Comparison of ENCODE assay signal across 30 cellular contexts in genomic region chr12:105466231-105466900, GRCh38.
DNase-seq lines count a peak whose midpoint lies in the region; ATAC-seq, FAIRE-seq and TF ChIP-seq lines count a peak whose summit lies in the region.
"Had no signal": no experiment of that assay in that cellular context is flagged by ENCODE, and none has a peak within 500 bp of the region (broad histone marks: within the 10 kb centered on the region; RNA-seq: fewer than 3 reads in every experiment).

No MANE protein-coding gene starts in this region.

- H2AFZ ChIP-seq in H1 (ENCODE audit: low read length) (no peak overlapping the region), neuronal stem cell (ENCODE audit: low read length) (peak overlapping the region; percentile 66)
- H2AFZ ChIP-seq: GM23248 had no signal

- no peak for TF ChIP-seq CTCF in left ventricle myocardium inferior (IDR thresholded peaks at IDR 0.05; ENCODE audit: borderline replicate concordance)
- TF ChIP-seq CTCF in H1 (IDR thresholded peaks at IDR 0.05; ENCODE audit: control extremely low read depth in 1 of 3, insufficient read depth in 1 of 3, low read depth in 1 of 3, low read length in 3 of 3), result no peak

- ATAC-seq in Right ventricle myocardium inferior, result no peak
- no peak for ATAC-seq in aorta (ENCODE audit: low FRiP score)
- no peak for ATAC-seq in stimulated activated naive B cell treated with anti-CD40 and anti-IgM and Interleukin-4, amounts not matched to agents 10 μg/mL and 1 μg/mL and 100 μg/mL, for 72 hours (replicated peaks)
- no peak for ATAC-seq in HG03457 (IDR thresholded peaks at IDR 0.05; ENCODE audit: unreplicated experiment)
- ATAC-seq: effector memory CD8-positive, alpha-beta T cell; K562; natural killer cell treated with Interleukin-12 subunit alpha and Interleukin-12 subunit beta and Interleukin-15 and Interleukin-18, amount 100 ng/mL, for 72 hours; T-cell had no signal

- WGBS in H1 (ENCODE audit: extremely low coverage in 1 of 2, insufficient coverage in 1 of 2, insufficient read length in 1 of 2, insufficient replicate concordance in 2 of 2, low coverage in 1 of 2, low lambda C conversion rate in 2 of 2, missing lambda C conversion rate in 1 of 2), 2 experiments, result 88% methylated on average over 5 of the region's 5 CpGs; no CpG with 5 or more reads in 1 of the 2 experiments
- WGBS in neuronal stem cell (ENCODE audit: extremely low coverage in 2 of 2, insufficient read length in 2 of 2, insufficient replicate concordance in 1 of 2), 2 donors, result no CpG with 5 or more reads among the region's 5 CpGs
- 30% methylated on average over 5 of the region's 5 CpGs for WGBS in aorta, 2 donors

- H3K4me3 ChIP-seq in left ventricle myocardium inferior, result no peak overlapping the region
- H3K4me3 ChIP-seq in H1 (ENCODE audit: extremely low read depth in 1 of 4, insufficient read depth in 2 of 4, low read depth in 3 of 4, low read length in 4 of 4), result no peak overlapping the region
- H3K4me3 ChIP-seq in neuronal stem cell (ENCODE audit: low read length in 2 of 2), result no peak overlapping the region
- no peak overlapping the region for H3K4me3 ChIP-seq in aorta (ENCODE audit: low read length in 2 of 2)
- H3K4me3 ChIP-seq: cardiac muscle cell, GM23248, K562, ovary had no signal

- no peaks in the 10 kb centered on the region for H3K9me3 Mint-ChIP-seq in stimulated activated naive B cell treated with anti-CD40 and anti-IgM and Interleukin-4, amounts not matched to agents 10 μg/mL and 1 μg/mL and 100 μg/mL, for 72 hours
- H3K9me3 Mint-ChIP-seq: activated CD4-positive, alpha-beta T cell treated with anti-CD3 and anti-CD28 coated beads, Interleukin-2, amount 10 ng/mL, durations not matched to agents 7 days and 5 days; effector memory CD8-positive, alpha-beta T cell; natural killer cell treated with Interleukin-12 subunit alpha and Interleukin-12 subunit beta and Interleukin-15 and Interleukin-18, amount 100 ng/mL, for 72 hours; T-cell had no signal

- DNase-seq in left ventricle myocardium inferior (no peak), Right ventricle myocardium inferior (ENCODE audit: missing footprints) (no peak), H1 (ENCODE audit: low read depth in 1 of 2, low spot score in 2 of 2) (no peak), neuronal stem cell (ENCODE audit: low spot score) (no peak), aorta (peak in 1 of 2 donors; percentile 44), SIG-M5 treated with dmso at 0.1 percent for 504 hours (lab: John Stamatoyannopoulos, UW; ENCODE audit: unreplicated experiment) (no peak)
- DNase-seq in stimulated activated naive B cell treated with anti-CD40 and anti-IgM and Interleukin-4, amounts not matched to agents 10 μg/mL and 1 μg/mL and 100 μg/mL, for 72 hours, result no peak
- DNase-seq: activated CD4-positive, alpha-beta T cell treated with anti-CD3 and anti-CD28 coated beads, Interleukin-2, amount 10 ng/mL, durations not matched to agents 7 days and 5 days; activated effector memory CD4-positive, alpha-beta T cell treated with anti-CD3 and anti-CD28 coated beads, Interleukin-2, amount 50 U/mL, for 16 hours; activated T-cell treated with anti-CD3 and anti-CD28 coated beads, Interleukin-2, amount 50 U/mL, for 1 hour; anterior cingulate cortex; Caco-2; cortex of kidney; DMS53; effector memory CD8-positive, alpha-beta T cell; GM23248; mammary epithelial cell; NCI-H1092; NCI-H1694; NCI-H82; ovary; RPMI8226; T-cell; WERI-Rb-1 had no signal

- H3K4me2 ChIP-seq in H1 (ENCODE audit: insufficient read depth in 1 of 2, low read depth in 2 of 2, low read length in 2 of 2) (no peak overlapping the region), neuronal stem cell (ENCODE audit: insufficient read depth, low read length, poor library complexity, severe bottlenecking) (no peak overlapping the region)

- no peaks in the 10 kb centered on the region for H3K4me1 Mint-ChIP-seq in stimulated activated naive B cell treated with anti-CD40 and anti-IgM and Interleukin-4, amounts not matched to agents 10 μg/mL and 1 μg/mL and 100 μg/mL, for 72 hours
- H3K4me1 Mint-ChIP-seq: activated CD4-positive, alpha-beta T cell treated with anti-CD3 and anti-CD28 coated beads, Interleukin-2, amount 10 ng/mL, durations not matched to agents 7 days and 5 days; T-cell had no signal

- no peak overlapping the region for H2BK20ac ChIP-seq in H1 (ENCODE audit: low read length)

- POLR2A ChIA-PET in H1 (lab: Charles Lee; ENCODE audit: partially characterized antibody), result no interaction called here

- H3K23me2 ChIP-seq in H1 (ENCODE audit: low read depth, low read length), result peaks cover 6% of the 10 kb centered on the region; the same call in 1 of the 2 replicates

- no peak overlapping the region for H2BK15ac ChIP-seq in H1 (ENCODE audit: low read length)
- no peak overlapping the region for H2BK15ac ChIP-seq in neuronal stem cell (ENCODE audit: low read length)

- H2BK5ac ChIP-seq in H1 (ENCODE audit: low read depth, low read length), result no peak overlapping the region
- no peak overlapping the region for H2BK5ac ChIP-seq in neuronal stem cell (ENCODE audit: low read length)

- H3K27me3 ChIP-seq in left ventricle myocardium inferior (ENCODE audit: low read depth) (no peaks in the 10 kb centered on the region), H1 (replicated peaks in 1 of 4; ENCODE audit: control insufficient read depth in 3 of 4, extremely low read depth in 1 of 4, insufficient read depth in 3 of 4, low read length in 3 of 4) (peaks cover 0 to 1% (median 0%) of the 10 kb centered on the region in 4 experiments; a peak in 1 of 7 replicates), neuronal stem cell (ENCODE audit: control insufficient read depth in 3 of 3, insufficient read depth in 3 of 3, low read depth in 1 of 3, low read length in 3 of 3) (no peaks in the 10 kb centered on the region), aorta (ENCODE audit: control insufficient read depth in 1 of 2, insufficient read depth in 2 of 2, low read length in 1 of 2) (no peaks in the 10 kb centered on the region)
- H3K27me3 ChIP-seq: cardiac muscle cell, ovary had no signal

- H2BK120ac ChIP-seq in H1 (replicated peaks; ENCODE audit: low read depth, low read length) (no peak overlapping the region), neuronal stem cell (ENCODE audit: low read depth, low read length) (no peak overlapping the region)

- H4K5ac ChIP-seq in H1 (ENCODE audit: insufficient read length, low read depth, low read length), result no peak overlapping the region

- H3K27ac ChIP-seq in left ventricle myocardium inferior (replicated peaks), result peak overlapping the region; percentile 79
- H3K27ac ChIP-seq in H1 (ENCODE audit: low read depth, low read length), result no peak overlapping the region
- H3K27ac ChIP-seq in neuronal stem cell (replicated peaks; ENCODE audit: low read length), result no peak overlapping the region
- H3K27ac ChIP-seq in aorta (ENCODE audit: low read depth in 1 of 2, low read length in 2 of 2), result peak overlapping the region; percentile 54 to 82
- H3K27ac ChIP-seq: C4-2B, cardiac muscle cell, GM23248, ovary had no signal

- no peak overlapping the region for H3K23ac ChIP-seq in H1 (ENCODE audit: insufficient read length)
- H3K23ac ChIP-seq in neuronal stem cell (ENCODE audit: low read depth, low read length, poor library complexity), result no peak overlapping the region

- H3K4ac ChIP-seq in H1 (replicated peaks; ENCODE audit: insufficient read length, low read depth, low read length), result no peak overlapping the region
- H3K4ac ChIP-seq in neuronal stem cell (ENCODE audit: low read length), result no peak overlapping the region

- no peaks in the 10 kb centered on the region for H4K20me1 ChIP-seq in H1 (replicated peaks in 1 of 2; ENCODE audit: control insufficient read depth in 1 of 2, insufficient read depth in 2 of 2, low read length in 2 of 2)

- TF ChIP-seq RAD21 in H1 (IDR thresholded peaks at IDR 0.05 in 1 of 2, conservative IDR thresholded peaks at IDR 0.05 in 1 of 2; ENCODE audit: low read depth in 2 of 2, low read length in 2 of 2), result no peak

- no peak for TF ChIP-seq POLR2A in H1 (IDR thresholded peaks at IDR 0.05; ENCODE audit: control extremely low read depth in 1 of 2, low read depth in 2 of 2, low read length in 2 of 2)

- H4K8ac ChIP-seq in H1 (ENCODE audit: extremely low read depth, insufficient read depth, low read length) (no peak overlapping the region), neuronal stem cell (ENCODE audit: low read depth, low read length) (no peak overlapping the region)

- H3K36me3 ChIP-seq in left ventricle myocardium inferior, result no peaks in the 10 kb centered on the region
- H3K36me3 ChIP-seq in H1 (ENCODE audit: control insufficient read depth in 2 of 4, insufficient read depth in 4 of 4, low read length in 3 of 4), result no peaks in the 10 kb centered on the region
- no peaks in the 10 kb centered on the region for H3K36me3 ChIP-seq in neuronal stem cell (replicated peaks in 1 of 2; ENCODE audit: control insufficient read depth in 2 of 2, insufficient read depth in 2 of 2, low read length in 2 of 2)
- H3K36me3 ChIP-seq in aorta (ENCODE audit: control insufficient read depth in 1 of 2, insufficient read depth in 2 of 2, low read length in 1 of 2), result no peaks in the 10 kb centered on the region
- H3K36me3 ChIP-seq: cardiac muscle cell, ovary, WERI-Rb-1 had no signal

- H2BK12ac ChIP-seq in H1 (ENCODE audit: low read depth, low read length), result no peak overlapping the region
- H2BK12ac ChIP-seq in neuronal stem cell (ENCODE audit: low read length), result no peak overlapping the region

- H3K79me1 ChIP-seq in H1 (ENCODE audit: low read depth, low read length), result no peaks in the 10 kb centered on the region
- H3K79me1 ChIP-seq in neuronal stem cell (ENCODE audit: low read depth, low read length), result no peaks in the 10 kb centered on the region

- H3K4me1 ChIP-seq in left ventricle myocardium inferior (peaks cover 37% of the 10 kb centered on the region), H1 (replicated peaks in 1 of 4; ENCODE audit: control insufficient read depth in 3 of 4, insufficient read depth in 4 of 4, low read length in 3 of 4) (peaks cover 0 to 7% (median 2%) of the 10 kb centered on the region in 4 experiments; a peak in 2 of 7 replicates), neuronal stem cell (ENCODE audit: control insufficient read depth in 2 of 2, insufficient read depth in 1 of 2, low read depth in 1 of 2, low read length in 2 of 2) (peaks cover 6% of the 10 kb centered on the region in 2 donors), aorta (ENCODE audit: control insufficient read depth in 1 of 2, insufficient read depth in 2 of 2, low read length in 2 of 2) (peaks cover 0 to 2% of the 10 kb centered on the region in 2 donors)
- H3K4me1 ChIP-seq: Caco-2 had no signal

- CTCF ChIA-PET in H1 (lab: Charles Lee; ENCODE audit: partially characterized antibody), result interaction anchor here (0.9 to 1.7 kb wide), 3 partner anchors 9 to 46 kb away, joined by 3 to 5 read pairs (median 3); no protein-coding TSS in a partner anchor

- no peak overlapping the region for H3K14ac ChIP-seq in H1 (ENCODE audit: insufficient read length)
- no peak overlapping the region for H3K14ac ChIP-seq in neuronal stem cell (ENCODE audit: low read length)

- H3K4me3 Mint-ChIP-seq in stimulated activated naive B cell treated with anti-CD40 and anti-IgM and Interleukin-4, amounts not matched to agents 10 μg/mL and 1 μg/mL and 100 μg/mL, for 72 hours, result no peak overlapping the region
- H3K4me3 Mint-ChIP-seq: activated CD4-positive, alpha-beta T cell treated with anti-CD3 and anti-CD28 coated beads, Interleukin-2, amount 10 ng/mL, durations not matched to agents 7 days and 5 days; activated naive CD8-positive, alpha-beta T cell; effector memory CD8-positive, alpha-beta T cell; natural killer cell treated with Interleukin-12 subunit alpha and Interleukin-12 subunit beta and Interleukin-15 and Interleukin-18, amount 100 ng/mL, for 72 hours; T-cell had no signal

- no peak overlapping the region for H4K91ac ChIP-seq in H1 (replicated peaks; ENCODE audit: insufficient read length, low read length)
- no peak overlapping the region for H4K91ac ChIP-seq in neuronal stem cell (ENCODE audit: low read depth, low read length, poor library complexity)

- FAIRE-seq in H1 (lab: Jason Lieb, UNC), result no peak
- FAIRE-seq: K562 had no signal

- TF ChIP-seq EP300 in H1 (IDR thresholded peaks at IDR 0.05; ENCODE audit: borderline replicate concordance in 1 of 2, low read depth in 2 of 2, low read length in 2 of 2), result no peak

- H3K9me3 ChIP-seq in left ventricle myocardium inferior (replicated peaks), result no peaks in the 10 kb centered on the region
- H3K9me3 ChIP-seq in H1 (ENCODE audit: insufficient read depth in 2 of 2, low read depth in 1 of 2, low read length in 1 of 2), result no peaks in the 10 kb centered on the region
- H3K9me3 ChIP-seq in neuronal stem cell (replicated peaks in 1 of 2; ENCODE audit: control insufficient read depth in 2 of 2, insufficient read depth in 1 of 2, low read depth in 1 of 2, low read length in 2 of 2), result no peaks in the 10 kb centered on the region
- no peaks in the 10 kb centered on the region for H3K9me3 ChIP-seq in aorta (ENCODE audit: control insufficient read depth, low read length)
- H3K9me3 ChIP-seq: Caco-2, ovary had no signal

- H3K18ac ChIP-seq in H1 (ENCODE audit: extremely low read depth, low read length) (no peak overlapping the region), neuronal stem cell (ENCODE audit: low read length) (no peak overlapping the region)

- H3K27me3 Mint-ChIP-seq in stimulated activated naive B cell treated with anti-CD40 and anti-IgM and Interleukin-4, amounts not matched to agents 10 μg/mL and 1 μg/mL and 100 μg/mL, for 72 hours, result peaks cover 13 to 23% of the 10 kb centered on the region in 2 donors
- H3K27me3 Mint-ChIP-seq: activated naive CD8-positive, alpha-beta T cell had no signal

- H2AK5ac ChIP-seq in H1 (ENCODE audit: low read depth, low read length) (no peak overlapping the region), neuronal stem cell (ENCODE audit: low read depth, low read length) (no peak overlapping the region)

- H3K27ac Mint-ChIP-seq in stimulated activated naive B cell treated with anti-CD40 and anti-IgM and Interleukin-4, amounts not matched to agents 10 μg/mL and 1 μg/mL and 100 μg/mL, for 72 hours, result no peak overlapping the region
- H3K27ac Mint-ChIP-seq: activated CD4-positive, alpha-beta T cell treated with anti-CD3 and anti-CD28 coated beads, Interleukin-2, amount 10 ng/mL, durations not matched to agents 7 days and 5 days; activated naive CD8-positive, alpha-beta T cell; effector memory CD8-positive, alpha-beta T cell; natural killer cell treated with Interleukin-12 subunit alpha and Interleukin-12 subunit beta and Interleukin-15 and Interleukin-18, amount 100 ng/mL, for 72 hours; T-cell had no signal

- intact Hi-C loops in left ventricle myocardium inferior (cut with micrococcal nuclease) (no loop called here), Right ventricle myocardium inferior (cut with DNase I) (no loop called here), aorta (cut with DNase I) (no loop called here)

- H3K9ac ChIP-seq in H1 (replicated peaks in 1 of 4; ENCODE audit: extremely low read depth in 1 of 4, low read depth in 3 of 4, low read length in 3 of 4) (no peak overlapping the region), neuronal stem cell (ENCODE audit: low read depth, low read length, poor library complexity) (no peak overlapping the region)
- H3K9ac ChIP-seq: GM23248 had no signal

- H3K79me2 ChIP-seq in H1 (ENCODE audit: control insufficient read depth in 1 of 2, insufficient read depth in 2 of 2, low read length in 2 of 2), result no peaks in the 10 kb centered on the region

- H3K36me3 Mint-ChIP-seq in stimulated activated naive B cell treated with anti-CD40 and anti-IgM and Interleukin-4, amounts not matched to agents 10 μg/mL and 1 μg/mL and 100 μg/mL, for 72 hours, result no peaks in the 10 kb centered on the region
- H3K36me3 Mint-ChIP-seq: activated naive CD8-positive, alpha-beta T cell; natural killer cell treated with Interleukin-12 subunit alpha and Interleukin-12 subunit beta and Interleukin-15 and Interleukin-18, amount 100 ng/mL, for 72 hours; T-cell had no signal

- H3K56ac ChIP-seq in H1 (replicated peaks; ENCODE audit: insufficient read length, low read depth, low read length), result no peak overlapping the region

Comparison
In these comparisons a context has a peak if more than half of its experiments do, and no peak if none do; other contexts are left out.
1. H3K27ac ChIP-seq: peak in left ventricle myocardium inferior (single experiment) and aorta (2 of 2); none in H1 (single experiment) and neuronal stem cell (single experiment).